Comparison of ENCODE assay signal across 1 cellular context in the genomic region with DNA sequence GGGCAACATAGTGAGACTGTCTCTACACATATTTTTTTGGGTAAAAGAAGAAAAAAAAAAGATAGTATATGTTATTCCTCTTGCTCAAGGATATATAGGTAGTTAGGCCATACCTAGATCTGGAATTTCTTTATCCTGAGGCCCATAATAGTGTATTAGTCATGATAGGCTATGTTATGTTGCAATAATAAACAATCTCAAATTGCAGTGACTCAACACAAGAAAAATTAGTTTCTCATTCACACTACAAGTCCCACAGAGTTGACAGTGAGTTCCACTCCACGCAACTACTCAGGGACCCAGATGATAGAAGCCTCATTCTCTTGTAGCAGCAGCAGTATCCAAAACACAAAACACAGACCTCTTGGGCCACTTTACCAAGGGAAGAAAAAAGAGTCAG.
A peak's percentile ranks its signal among the peaks of the same experiment; 100 is the strongest.
TF ChIP-seq lines count a peak whose summit lies in the region.

No MANE protein-coding gene starts in this region.

TF ChIP-seq in HEK293, 187 proteins besides CTCF, POLR2A, EP300 and RAD21 (continued from another document):
- TF ChIP-seq, protein P1, sequence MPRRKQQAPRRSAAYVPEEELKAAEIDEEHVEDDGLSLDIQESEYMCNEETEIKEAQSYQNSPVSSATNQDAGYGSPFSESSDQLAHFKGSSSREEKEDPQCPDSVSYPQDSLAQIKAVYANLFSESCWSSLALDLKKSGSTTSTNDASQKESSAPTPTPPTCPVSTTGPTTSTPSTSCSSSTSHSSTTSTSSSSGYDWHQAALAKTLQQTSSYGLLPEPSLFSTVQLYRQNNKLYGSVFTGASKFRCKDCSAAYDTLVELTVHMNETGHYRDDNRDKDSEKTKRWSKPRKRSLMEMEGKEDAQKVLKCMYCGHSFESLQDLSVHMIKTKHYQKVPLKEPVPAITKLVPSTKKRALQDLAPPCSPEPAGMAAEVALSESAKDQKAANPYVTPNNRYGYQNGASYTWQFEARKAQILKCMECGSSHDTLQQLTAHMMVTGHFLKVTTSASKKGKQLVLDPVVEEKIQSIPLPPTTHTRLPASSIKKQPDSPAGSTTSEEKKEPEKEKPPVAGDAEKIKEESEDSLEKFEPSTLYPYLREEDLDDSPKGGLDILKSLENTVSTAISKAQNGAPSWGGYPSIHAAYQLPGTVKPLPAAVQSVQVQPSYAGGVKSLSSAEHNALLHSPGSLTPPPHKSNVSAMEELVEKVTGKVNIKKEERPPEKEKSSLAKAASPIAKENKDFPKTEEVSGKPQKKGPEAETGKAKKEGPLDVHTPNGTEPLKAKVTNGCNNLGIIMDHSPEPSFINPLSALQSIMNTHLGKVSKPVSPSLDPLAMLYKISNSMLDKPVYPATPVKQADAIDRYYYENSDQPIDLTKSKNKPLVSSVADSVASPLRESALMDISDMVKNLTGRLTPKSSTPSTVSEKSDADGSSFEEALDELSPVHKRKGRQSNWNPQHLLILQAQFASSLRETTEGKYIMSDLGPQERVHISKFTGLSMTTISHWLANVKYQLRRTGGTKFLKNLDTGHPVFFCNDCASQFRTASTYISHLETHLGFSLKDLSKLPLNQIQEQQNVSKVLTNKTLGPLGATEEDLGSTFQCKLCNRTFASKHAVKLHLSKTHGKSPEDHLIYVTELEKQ (tag by site-specific recombination; IDR thresholded peaks at IDR 0.05; ENCODE audit: borderline replicate concordance), result no peak
- TF ChIP-seq, protein P2, sequence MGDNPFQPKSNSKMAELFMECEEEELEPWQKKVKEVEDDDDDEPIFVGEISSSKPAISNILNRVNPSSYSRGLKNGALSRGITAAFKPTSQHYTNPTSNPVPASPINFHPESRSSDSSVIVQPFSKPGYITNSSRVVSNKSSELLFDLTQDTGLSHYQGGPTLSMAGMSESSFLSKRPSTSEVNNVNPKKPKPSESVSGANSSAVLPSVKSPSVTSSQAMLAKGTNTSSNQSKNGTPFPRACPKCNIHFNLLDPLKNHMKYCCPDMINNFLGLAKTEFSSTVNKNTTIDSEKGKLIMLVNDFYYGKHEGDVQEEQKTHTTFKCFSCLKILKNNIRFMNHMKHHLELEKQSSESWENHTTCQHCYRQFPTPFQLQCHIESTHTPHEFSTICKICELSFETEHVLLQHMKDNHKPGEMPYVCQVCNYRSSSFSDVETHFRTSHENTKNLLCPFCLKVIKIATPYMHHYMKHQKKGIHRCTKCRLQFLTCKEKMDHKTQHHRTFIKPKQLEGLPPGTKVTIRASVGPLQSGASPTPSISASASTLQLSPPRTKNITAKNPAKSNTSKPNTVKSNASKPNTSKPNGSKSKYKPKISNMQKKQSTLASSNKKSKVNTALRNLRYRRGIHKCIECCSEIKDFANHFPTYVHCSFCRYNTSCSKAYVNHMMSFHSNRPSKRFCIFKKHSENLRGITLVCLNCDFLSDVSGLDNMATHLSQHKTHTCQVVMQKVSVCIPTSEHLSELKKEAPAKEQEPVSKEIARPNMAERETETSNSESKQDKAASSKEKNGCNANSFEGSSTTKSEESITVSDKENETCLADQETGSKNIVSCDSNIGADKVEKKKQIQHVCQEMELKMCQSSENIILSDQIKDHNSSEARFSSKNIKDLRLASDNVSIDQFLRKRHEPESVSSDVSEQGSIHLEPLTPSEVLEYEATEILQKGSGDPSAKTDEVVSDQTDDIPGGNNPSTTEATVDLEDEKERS (tag by site-specific recombination; IDR thresholded peaks at IDR 0.05), result no peak
- no peak for TF ChIP-seq ZBTB21 (tag by site-specific recombination; IDR thresholded peaks at IDR 0.05)
- TF ChIP-seq, protein P3, sequence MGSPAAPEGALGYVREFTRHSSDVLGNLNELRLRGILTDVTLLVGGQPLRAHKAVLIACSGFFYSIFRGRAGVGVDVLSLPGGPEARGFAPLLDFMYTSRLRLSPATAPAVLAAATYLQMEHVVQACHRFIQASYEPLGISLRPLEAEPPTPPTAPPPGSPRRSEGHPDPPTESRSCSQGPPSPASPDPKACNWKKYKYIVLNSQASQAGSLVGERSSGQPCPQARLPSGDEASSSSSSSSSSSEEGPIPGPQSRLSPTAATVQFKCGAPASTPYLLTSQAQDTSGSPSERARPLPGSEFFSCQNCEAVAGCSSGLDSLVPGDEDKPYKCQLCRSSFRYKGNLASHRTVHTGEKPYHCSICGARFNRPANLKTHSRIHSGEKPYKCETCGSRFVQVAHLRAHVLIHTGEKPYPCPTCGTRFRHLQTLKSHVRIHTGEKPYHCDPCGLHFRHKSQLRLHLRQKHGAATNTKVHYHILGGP (tag by site-specific recombination; IDR thresholded peaks at IDR 0.05), result no peak
- TF ChIP-seq ZNF169 (tag by site-specific recombination; IDR thresholded peaks at IDR 0.05), result no peak
- TF ChIP-seq ZNF174 (tag by site-specific recombination; IDR thresholded peaks at IDR 0.05), result no peak
- TF ChIP-seq, protein P4, sequence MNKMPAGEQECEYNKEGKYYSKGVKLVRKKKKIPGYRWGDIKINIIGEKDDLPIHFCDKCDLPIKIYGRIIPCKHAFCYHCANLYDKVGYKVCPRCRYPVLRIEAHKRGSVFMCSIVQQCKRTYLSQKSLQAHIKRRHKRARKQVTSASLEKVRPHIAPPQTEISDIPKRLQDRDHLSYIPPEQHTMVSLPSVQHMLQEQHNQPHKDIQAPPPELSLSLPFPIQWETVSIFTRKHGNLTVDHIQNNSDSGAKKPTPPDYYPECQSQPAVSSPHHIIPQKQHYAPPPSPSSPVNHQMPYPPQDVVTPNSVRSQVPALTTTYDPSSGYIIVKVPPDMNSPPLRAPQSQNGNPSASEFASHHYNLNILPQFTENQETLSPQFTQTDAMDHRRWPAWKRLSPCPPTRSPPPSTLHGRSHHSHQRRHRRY (tag by site-specific recombination; IDR thresholded peaks at IDR 0.05), result no peak
- no peak for TF ChIP-seq ZNF274 (IDR thresholded peaks at IDR 0.05; ENCODE audit: low read length)
- no peak for TF ChIP-seq ZNF274 (tag by site-specific recombination; IDR thresholded peaks at IDR 0.05; ENCODE audit: borderline replicate concordance)
- TF ChIP-seq ZFP41 (tag by site-specific recombination; IDR thresholded peaks at IDR 0.05; ENCODE audit: borderline replicate concordance), result no peak
- TF ChIP-seq, protein P5, sequence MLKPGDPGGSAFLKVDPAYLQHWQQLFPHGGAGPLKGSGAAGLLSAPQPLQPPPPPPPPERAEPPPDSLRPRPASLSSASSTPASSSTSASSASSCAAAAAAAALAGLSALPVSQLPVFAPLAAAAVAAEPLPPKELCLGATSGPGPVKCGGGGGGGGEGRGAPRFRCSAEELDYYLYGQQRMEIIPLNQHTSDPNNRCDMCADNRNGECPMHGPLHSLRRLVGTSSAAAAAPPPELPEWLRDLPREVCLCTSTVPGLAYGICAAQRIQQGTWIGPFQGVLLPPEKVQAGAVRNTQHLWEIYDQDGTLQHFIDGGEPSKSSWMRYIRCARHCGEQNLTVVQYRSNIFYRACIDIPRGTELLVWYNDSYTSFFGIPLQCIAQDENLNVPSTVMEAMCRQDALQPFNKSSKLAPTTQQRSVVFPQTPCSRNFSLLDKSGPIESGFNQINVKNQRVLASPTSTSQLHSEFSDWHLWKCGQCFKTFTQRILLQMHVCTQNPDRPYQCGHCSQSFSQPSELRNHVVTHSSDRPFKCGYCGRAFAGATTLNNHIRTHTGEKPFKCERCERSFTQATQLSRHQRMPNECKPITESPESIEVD (tag by site-specific recombination; IDR thresholded peaks at IDR 0.05), result peak; percentile 48; the same call in 1 of the 2 replicates
- TF ChIP-seq GLI2 (tag by site-specific recombination; IDR thresholded peaks at IDR 0.05; ENCODE audit: borderline replicate concordance, low read depth), result no peak
- no peak for TF ChIP-seq ZNF670 (tag by site-specific recombination; IDR thresholded peaks at IDR 0.05; ENCODE audit: low read depth)
